14 cellular contexts compared by ENCODE assay signal in the genomic region with DNA sequence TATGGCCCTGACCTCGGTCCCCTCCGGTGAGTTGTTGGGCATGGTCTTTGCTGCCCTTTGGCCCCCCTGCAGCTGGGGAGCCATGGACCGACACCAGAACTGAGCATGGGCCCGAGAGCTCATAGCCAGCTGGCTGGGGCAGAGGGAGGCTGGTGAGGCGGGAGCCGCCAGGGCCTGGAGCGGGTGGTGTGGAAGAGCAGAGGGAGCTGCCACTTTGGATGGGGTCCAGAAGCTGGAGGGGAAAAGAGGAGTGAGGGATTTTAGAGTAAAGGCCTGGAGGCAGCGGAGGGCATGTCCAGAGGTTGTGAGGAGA. TPM values are rescaled to one million over a fixed set of nuclear protein-coding genes. Genes with fewer than 3 reads are reported as not detected.
DNase-seq lines count a peak whose midpoint lies in the region; ATAC-seq and TF ChIP-seq lines count a peak whose summit lies in the region.
"Had no signal": no experiment of that assay in that cellular context is flagged by ENCODE, and none has a peak within 500 bp of the region (broad histone marks: within the 10 kb centered on the region; RNA-seq: fewer than 3 reads in every experiment).

No MANE protein-coding gene starts in this region.

- in situ Hi-C loops in gastrocnemius medialis (cut with MboI; ENCODE audit: low sequenced_read_pairs in 4 of 4): no loop called here

- no peak for TF ChIP-seq POLR2A in gastrocnemius medialis (IDR thresholded peaks at IDR 0.05)
- TF ChIP-seq POLR2A in heart left ventricle (IDR thresholded peaks at IDR 0.05): no peak

- no peak for TF ChIP-seq CTCF in lower lobe of right lung (IDR thresholded peaks at IDR 0.05)
- TF ChIP-seq CTCF in gastrocnemius medialis (IDR thresholded peaks at IDR 0.05 in 4 of 5, conservative IDR thresholded peaks at IDR 0.05 in 1 of 5): no peak
- no peak for TF ChIP-seq CTCF in heart left ventricle (IDR thresholded peaks at IDR 0.05)

- intact Hi-C loops in lower lobe of right lung (cut with DNase I): no loop called here
- intact Hi-C loops in gastrocnemius medialis (cut with DNase I; ENCODE audit: low total_unique reads): no loop called here
- intact Hi-C loops in heart left ventricle (cut with DNase I): loop anchor here in 1 of 10 donors (5.0 kb wide), 1 partner anchor 52 kb away; no protein-coding TSS in a partner anchor

- no peaks in the 10 kb centered on the region for H3K27me3 ChIP-seq in lower lobe of right lung (ENCODE audit: low read depth)
- no peaks in the 10 kb centered on the region for H3K27me3 ChIP-seq in gastrocnemius medialis
- no peaks in the 10 kb centered on the region for H3K27me3 ChIP-seq in heart left ventricle
- H3K27me3 ChIP-seq: BE2C had no signal

- DNase-seq in lower lobe of right lung (peak; percentile 36), gastrocnemius medialis (no peak), heart left ventricle (no peak), SW480 (ENCODE audit: low spot score) (no peak), NCI-H1092 (lab: John Stamatoyannopoulos, UW) (no peak)
- DNase-seq: BE2C; CD4-positive, alpha-beta memory T cell; DND-41; GF-D8 had no signal

- no peak overlapping the region for H3K4me3 ChIP-seq in lower lobe of right lung
- H3K4me3 ChIP-seq in gastrocnemius medialis: no peak overlapping the region
- no peak overlapping the region for H3K4me3 ChIP-seq in heart left ventricle
- H3K4me3 ChIP-seq: A549 had no signal

- WGBS in heart left ventricle, 4 donors: 88 to 92% (median 89%) methylated on average over 8 of the region's 8 CpGs

- H3K4me1 ChIP-seq in lower lobe of right lung (peaks cover 8% of the 10 kb centered on the region), gastrocnemius medialis (peaks cover 6 to 8% of the 10 kb centered on the region in 2 donors), heart left ventricle (peaks cover 0 to 7% (median 3%) of the 10 kb centered on the region in 12 donors)
- H3K4me1 ChIP-seq: BE2C had no signal

- no peaks in the 10 kb centered on the region for H3K9me3 ChIP-seq in KOPT-K1 (ENCODE audit: insufficient read depth, low read length, poor library complexity, severe bottlenecking)
- H3K9me3 ChIP-seq in lower lobe of right lung: no peaks in the 10 kb centered on the region
- no peaks in the 10 kb centered on the region for H3K9me3 ChIP-seq in gastrocnemius medialis
- H3K9me3 ChIP-seq in heart left ventricle: no peaks in the 10 kb centered on the region
- H3K9me3 ChIP-seq: A549, BE2C had no signal

- ATAC-seq in lower lobe of right lung (no peak), gastrocnemius medialis (no peak), HG02870 (IDR thresholded peaks at IDR 0.05; ENCODE audit: unreplicated experiment) (no peak), heart left ventricle (no peak)
- ATAC-seq: HCT116 had no signal

- peak overlapping the region; percentile 66 for H3K27ac ChIP-seq in KOPT-K1 (ENCODE audit: low read depth, low read length, poor library complexity, severe bottlenecking)
- H3K27ac ChIP-seq in lower lobe of right lung: no peak overlapping the region
- peak overlapping the region; percentile 84 to 90 (median 88) for H3K27ac ChIP-seq in gastrocnemius medialis
- H3K27ac ChIP-seq in heart left ventricle: no peak overlapping the region
- H3K27ac ChIP-seq: A549, C4-2B had no signal

- peaks cover 18% of the 10 kb centered on the region; the same call in 1 of the 2 replicates for H3K36me3 ChIP-seq in KOPT-K1 (ENCODE audit: insufficient read depth, low read length)
- peaks cover 41% of the 10 kb centered on the region for H3K36me3 ChIP-seq in lower lobe of right lung
- peaks cover 0 to 23% of the 10 kb centered on the region in 2 donors for H3K36me3 ChIP-seq in gastrocnemius medialis
- peaks cover 0 to 55% (median 40%) of the 10 kb centered on the region in 9 donors for H3K36me3 ChIP-seq in heart left ventricle
- H3K36me3 ChIP-seq: BE2C had no signal

RNA-seq across cellular contexts. Expression of gene CNNM3, which starts 16.5 kb away (rescaled TPM):
- total RNA-seq in lower lobe of right lung (29.0 TPM), gastrocnemius medialis (1 to 10 TPM; 3.3 to 9.8 (median 8.6) TPM), heart left ventricle (10 to 100 TPM in 6 of 9 donors, 1 to 10 TPM in 3; 6.6 to 17.7 (median 10.6) TPM)
- 1 to 10 TPM; 5.1 to 7.1 TPM for polyA plus RNA-seq in heart left ventricle

RNA-seq across cellular contexts. Expression of gene CNNM4, which starts 38.9 kb away (rescaled TPM):
- total RNA-seq in lower lobe of right lung: 15.7 TPM
- 10 to 100 TPM in 2 of 4 donors, 1 to 10 TPM in 2; 5.4 to 20.1 (median 9.1) TPM for total RNA-seq in gastrocnemius medialis
- 10 to 100 TPM; 13.1 to 47.7 (median 28.7) TPM for total RNA-seq in heart left ventricle
- polyA plus RNA-seq in heart left ventricle: 10 to 100 TPM; 11.3 to 12.7 TPM

RNA-seq across cellular contexts. Expression of gene ANKRD23, which starts 44.2 kb away (rescaled TPM):
- 3.5 TPM for total RNA-seq in lower lobe of right lung
- total RNA-seq in gastrocnemius medialis: 1,000 to 10,000 TPM in 2 of 4 donors, 100 to 1,000 TPM in 2; 642 to 1,565 (median 923) TPM
- 10 to 100 TPM in 2 of 9 donors, 1 to 10 TPM in 7; 2.3 to 23.6 (median 7.9) TPM for total RNA-seq in heart left ventricle
- polyA plus RNA-seq in heart left ventricle: 10 to 100 TPM in 1 of 2 donors, under 1 TPM in 1; 0.96 to 26.7 TPM

RNA-seq across cellular contexts. Expression of gene ANKRD39, which starts 58.2 kb away (rescaled TPM):
- total RNA-seq in lower lobe of right lung (9.4 TPM), gastrocnemius medialis (10 to 100 TPM; 25.8 to 50.6 (median 43.8) TPM), heart left ventricle (10 to 100 TPM; 13.3 to 18.4 (median 16.8) TPM)
- 10 to 100 TPM; 18.3 to 33.4 TPM for polyA plus RNA-seq in heart left ventricle

RNA-seq across cellular contexts. Expression of gene LMAN2L, which starts 59.7 kb away (rescaled TPM):
- 20.9 TPM for total RNA-seq in lower lobe of right lung
- total RNA-seq in gastrocnemius medialis: 10 to 100 TPM in 3 of 4 donors, 1 to 10 TPM in 1; 8.8 to 17.3 (median 16.4) TPM
- total RNA-seq in heart left ventricle: 10 to 100 TPM; 15.1 to 27.8 (median 20.5) TPM
- polyA plus RNA-seq in heart left ventricle: 10 to 100 TPM; 11.3 to 38.5 TPM

Comparison
In these comparisons a context has a peak if more than half of its experiments do, and no peak if none do; other contexts are left out.
1. H3K27ac ChIP-seq: peak in KOPT-K1 (single experiment) and gastrocnemius medialis (4 of 4); none in lower lobe of right lung (single experiment) and heart left ventricle (0 of 12).
2. RNA of gene ANKRD23, which starts 44.2 kb away (total RNA-seq): 642 to 1,565 TPM in gastrocnemius medialis; 2.3 to 23.6 TPM in heart left ventricle and 3.5 TPM in lower lobe of right lung (single experiment); every median in the first group is over 10 times any median in the second.